18 cellular contexts compared by ENCODE assay signal in genomic region chr2:86118130-86118529, GRCh38. TPM values are rescaled to one million over a fixed set of nuclear protein-coding genes. Genes with fewer than 3 reads are reported as not detected.
DNase-seq lines count a peak whose midpoint lies in the region; ATAC-seq, FAIRE-seq and TF ChIP-seq lines count a peak whose summit lies in the region.
"Had no signal": no experiment of that assay in that cellular context is flagged by ENCODE, and none has a peak within 500 bp of the region (broad histone marks: within the 10 kb centered on the region; RNA-seq: fewer than 3 reads in every experiment).

No MANE protein-coding gene starts in this region.

- TF ChIP-seq POLR2A in A549 (IDR thresholded peaks at IDR 0.05; ENCODE audit: low read length): no peak

- H3K4me1 Mint-ChIP-seq in activated CD4-positive, alpha-beta T cell treated with anti-CD3 and anti-CD28 coated beads for 36 hours: no peaks in the 10 kb centered on the region
- H3K4me1 Mint-ChIP-seq in T-helper 17 cell: peaks cover 9% of the 10 kb centered on the region
- H3K4me1 Mint-ChIP-seq in endodermal cell: peaks cover 12% of the 10 kb centered on the region

- TF ChIP-seq CTCF in A549 (IDR thresholded peaks at IDR 0.05): no peak
- peak; percentile 27 for TF ChIP-seq CTCF in endodermal cell (conservative IDR thresholded peaks at IDR 0.05)

- H3K36me3 ChIP-seq in endodermal cell (ENCODE audit: control insufficient read depth, insufficient read depth, low read length): peaks cover 87% of the 10 kb centered on the region

- H3K36me3 Mint-ChIP-seq in activated CD4-positive, alpha-beta T cell treated with anti-CD3 and anti-CD28 coated beads for 36 hours (ENCODE audit: low read depth): peaks cover 65% of the 10 kb centered on the region
- H3K36me3 Mint-ChIP-seq in T-helper 17 cell (ENCODE audit: low read depth) (peaks cover 12% of the 10 kb centered on the region), endodermal cell (ENCODE audit: low read depth) (peaks cover 82% of the 10 kb centered on the region)

- H3K4me3 Mint-ChIP-seq in activated CD4-positive, alpha-beta T cell treated with anti-CD3 and anti-CD28 coated beads for 36 hours: no peak overlapping the region
- H3K4me3 Mint-ChIP-seq in T-helper 17 cell: no peak overlapping the region
- no peak overlapping the region for H3K4me3 Mint-ChIP-seq in endodermal cell
- H3K4me3 Mint-ChIP-seq: CD8-positive, alpha-beta memory T cell had no signal

- no peak for ATAC-seq in activated CD4-positive, alpha-beta T cell treated with anti-CD3 and anti-CD28 coated beads for 36 hours
- peak; percentile 68 to 69; a peak in 4 of 6 replicates for ATAC-seq in A549
- no peak for ATAC-seq in T-helper 17 cell
- ATAC-seq: HCT116 had no signal

- H3K4me2 ChIP-seq in A549: no peak overlapping the region
- H3K4me2 ChIP-seq: BLaER1 had no signal

- DNase-seq in activated CD4-positive, alpha-beta T cell treated with anti-CD3 and anti-CD28 coated beads for 36 hours: no peak
- no peak for DNase-seq in activated CD4-positive, alpha-beta T cell treated with anti-CD3 and anti-CD28 coated beads for 4 hours
- DNase-seq in A549 (ENCODE audit: low read depth in 1 of 2, low spot score in 1 of 2) (peak in 1 of 2 experiments; percentile 24), T-helper 17 cell (no peak), endodermal cell (no peak), NCI-H526 treated with DMSO at 0.1 percent for 48 hours (lab: John Stamatoyannopoulos, UW) (no peak), T-helper 2 cell (no peak)
- no peak for DNase-seq in stimulated activated naive CD4-positive, alpha-beta T cell (lab: John Stamatoyannopoulos, UW)
- DNase-seq: AML-193; CD8-positive, alpha-beta memory T cell; DMS53; GM23248; IMR-90 had no signal

- TF ChIP-seq RAD21 in A549 (conservative IDR thresholded peaks at IDR 0.05 in 1 of 2, IDR thresholded peaks at IDR 0.05 in 1 of 2): 0 out of 5 replicates have a peak, but pooled peaks of 1 of the 2 experiments have one; percentile 9

- WGBS in A549 (ENCODE audit: missing lambda C conversion rate): 98% methylated on average over 2 of the region's 2 CpGs
- WGBS in endodermal cell (ENCODE audit: insufficient coverage in 1 of 2, insufficient read length in 1 of 2), 2 experiments: 96% methylated on average over 2 of the region's 2 CpGs; no CpG with 5 or more reads in 1 of the 2 experiments

- H3K27ac ChIP-seq in A549 (no peak overlapping the region), endodermal cell (ENCODE audit: low read depth, low read length) (no peak overlapping the region)
- H3K27ac ChIP-seq: 22Rv1, BLaER1, GM23248 had no signal

- H3K27ac Mint-ChIP-seq in activated CD4-positive, alpha-beta T cell treated with anti-CD3 and anti-CD28 coated beads for 36 hours: peak overlapping the region; percentile 26
- peak overlapping the region; percentile 49 for H3K27ac Mint-ChIP-seq in T-helper 17 cell
- no peak overlapping the region for H3K27ac Mint-ChIP-seq in endodermal cell

- H3K4me1 ChIP-seq in A549: peaks cover 6% of the 10 kb centered on the region; the same call in 1 of the 3 replicates
- H3K4me1 ChIP-seq in endodermal cell (ENCODE audit: control insufficient read depth, insufficient read depth, low read length): peaks cover 16% of the 10 kb centered on the region
- H3K4me1 ChIP-seq: BLaER1 had no signal

- H3K9me3 Mint-ChIP-seq in activated CD4-positive, alpha-beta T cell treated with anti-CD3 and anti-CD28 coated beads for 36 hours (ENCODE audit: low read depth): no peaks in the 10 kb centered on the region
- no peaks in the 10 kb centered on the region for H3K9me3 Mint-ChIP-seq in endodermal cell
- H3K9me3 Mint-ChIP-seq: CD8-positive, alpha-beta memory T cell had no signal

- POLR2A ChIA-PET in activated CD4-positive, alpha-beta T cell treated with anti-CD3 and anti-CD28 coated beads for 36 hours (lab: Charles Lee): no interaction called here
- POLR2A ChIA-PET in A549 (lab: Yijun Ruan, JAX): no interaction called here

- H3K9ac ChIP-seq in endodermal cell (ENCODE audit: extremely low read depth, low read length, poor library complexity, severe bottlenecking): no peak overlapping the region
- H3K9ac ChIP-seq: BLaER1, GM23248 had no signal

- no peaks in the 10 kb centered on the region for H3K27me3 ChIP-seq in endodermal cell (ENCODE audit: control insufficient read depth, insufficient read depth, low read length, poor library complexity, severe bottlenecking)
- H3K27me3 ChIP-seq: BLaER1 had no signal

- H3K27me3 Mint-ChIP-seq in activated CD4-positive, alpha-beta T cell treated with anti-CD3 and anti-CD28 coated beads for 36 hours: no peaks in the 10 kb centered on the region
- no peaks in the 10 kb centered on the region for H3K27me3 Mint-ChIP-seq in T-helper 17 cell
- no peaks in the 10 kb centered on the region for H3K27me3 Mint-ChIP-seq in endodermal cell (ENCODE audit: insufficient read depth)

- CTCF ChIA-PET in activated CD4-positive, alpha-beta T cell treated with anti-CD3 and anti-CD28 coated beads for 36 hours (lab: Charles Lee): no interaction called here
- CTCF ChIA-PET in A549 (lab: Yijun Ruan, JAX): interaction anchor here (0.8 to 4.0 kb wide), 8 partner anchors 10 to 481 kb away, joined by 3 to 13 read pairs (median 4); partner anchors contain the start of genes POLR1A and PTCD3

- peak; percentile 68 for FAIRE-seq in A549 (lab: Jason Lieb, UNC)
- FAIRE-seq: GM18507, H54 had no signal

- no peaks in the 10 kb centered on the region for H3K9me3 ChIP-seq in A549
- H3K9me3 ChIP-seq in T-helper 17 cell (ENCODE audit: control insufficient read depth, low read length, poor library complexity, severe bottlenecking): no peaks in the 10 kb centered on the region
- no peaks in the 10 kb centered on the region for H3K9me3 ChIP-seq in endodermal cell (ENCODE audit: control insufficient read depth, low read length)
- H3K9me3 ChIP-seq: BLaER1 had no signal

- TF ChIP-seq EP300 in A549 (IDR thresholded peaks at IDR 0.05): no peak

- H3K4me3 ChIP-seq in A549 (no peak overlapping the region), endodermal cell (ENCODE audit: low read length) (no peak overlapping the region)
- H3K4me3 ChIP-seq: BLaER1, GM23248 had no signal

- intact Hi-C loops in activated CD4-positive, alpha-beta T cell treated with anti-CD3 and anti-CD28 coated beads for 36 hours (cut with DNase I, micrococcal nuclease): no loop called here

TF ChIP-seq in A549, 52 proteins besides CTCF, POLR2A, EP300 and RAD21:
- TF ChIP-seq FOXS1 (CRISPR knock-in tag; IDR thresholded peaks at IDR 0.05) (no peak), TP53 (CRISPR knock-in tag; IDR thresholded peaks at IDR 0.05) (no peak)

RNA-seq across cellular contexts. Expression of gene PTCD3, which starts 12.1 kb away (rescaled TPM):
- total RNA-seq in activated CD4-positive, alpha-beta T cell treated with anti-CD3 and anti-CD28 coated beads for 36 hours: 100 to 1,000 TPM; 200 to 245 TPM
- polyA plus RNA-seq in A549 (2011; rRNA removed) (175 and 260 TPM in 2 replicates), A549 (2017; fragmentation: RNase III; extraction: RNeasy Plus Mini Kit Qiagen cat#74134 plus additional on column Dnase treatment) (181 to 226 TPM (median 200 TPM) in 3 replicates)
- polyA plus RNA-seq in A549 (2012; cell fraction: cytosol; rRNA removed): 32.2 and 33.2 TPM in 2 replicates
- polyA plus RNA-seq in A549 (2012; cell fraction: nucleus; rRNA removed): 69.0 and 96.0 TPM in 2 replicates
- 114 and 141 TPM in 2 replicates for polyA minus RNA-seq in A549 (2011; rRNA and poly(A)+ RNA removed)
- total RNA-seq in T-helper 17 cell (100 to 1,000 TPM; 111 to 142 TPM), endodermal cell (100 to 1,000 TPM; 184 to 191 TPM)
- 149 TPM for polyA plus RNA-seq in endodermal cell (2013, experiment 1 of 2)
- polyA plus RNA-seq in endodermal cell (2013, experiment 2 of 2): 126 TPM

RNA-seq across cellular contexts. Expression of gene POLR1A, which starts 12.4 kb away (rescaled TPM):
- 10 to 100 TPM; 38.1 to 45.5 TPM for total RNA-seq in activated CD4-positive, alpha-beta T cell treated with anti-CD3 and anti-CD28 coated beads for 36 hours
- polyA plus RNA-seq in A549 (2011; rRNA removed): 22.8 and 29.4 TPM in 2 replicates
- 10.2 and 12.6 TPM in 2 replicates for polyA plus RNA-seq in A549 (2012; cell fraction: cytosol; rRNA removed)
- polyA plus RNA-seq in A549 (2012; cell fraction: nucleus; rRNA removed): 32.7 and 33.8 TPM in 2 replicates
- 51.1 to 55.7 TPM (median 52.6 TPM) in 3 replicates for polyA plus RNA-seq in A549 (2017; fragmentation: RNase III; extraction: RNeasy Plus Mini Kit Qiagen cat#74134 plus additional on column Dnase treatment)
- 43.3 and 52.7 TPM in 2 replicates for polyA minus RNA-seq in A549 (2011; rRNA and poly(A)+ RNA removed)
- total RNA-seq in T-helper 17 cell: 10 to 100 TPM; 17.7 to 19.2 TPM
- 10 to 100 TPM; 37.9 to 45.5 TPM for total RNA-seq in endodermal cell
- polyA plus RNA-seq in endodermal cell (2013, experiment 1 of 2): 20.6 TPM
- 19.8 TPM for polyA plus RNA-seq in endodermal cell (2013, experiment 2 of 2)

Comparison
In these comparisons a context has a peak if more than half of its experiments do, and no peak if none do; other contexts are left out.
1. ATAC-seq: peak in A549 (2 of 2); none in activated CD4-positive, alpha-beta T cell treated with anti-CD3 and anti-CD28 coated beads for 36 hours (single experiment) and T-helper 17 cell (single experiment).